In genomic region chr4:84218002-84218401, GRCh38 we compare ENCODE assay signal across 23 cellular contexts.
A peak's percentile ranks its signal among the peaks of the same experiment; 100 is the strongest.
DNase-seq lines count a peak whose midpoint lies in the region; ATAC-seq and TF ChIP-seq lines count a peak whose summit lies in the region.
"Had no signal": no experiment of that assay in that cellular context is flagged by ENCODE, and none has a peak within 500 bp of the region (broad histone marks: within the 10 kb centered on the region; RNA-seq: fewer than 3 reads in every experiment).

No MANE protein-coding gene starts in this region.

- H3K36me3 Mint-ChIP-seq in endodermal cell (ENCODE audit: low read depth) = no peaks in the 10 kb centered on the region
- H3K36me3 Mint-ChIP-seq: activated naive CD8-positive, alpha-beta T cell treated with anti-CD3 and anti-CD28 coated beads for 36 hours; IgD-negative memory B cell had no signal

- DNase-seq in NCI-H2107 treated with DMSO at 0.1 percent for 48 hours (lab: John Stamatoyannopoulos, UW; ENCODE audit: unreplicated experiment) = peak; percentile 11
- DNase-seq in NCI-H2107 (lab: John Stamatoyannopoulos, UW) = no peak
- DNase-seq in NCI-H446 (lab: John Stamatoyannopoulos, UW) = peak; percentile 46 to 74
- DNase-seq in endodermal cell = no peak
- peak; percentile 8 for DNase-seq in retina
- DNase-seq in left colon = no peak
- DNase-seq in stimulated activated CD4-positive, alpha-beta T cell treated with anti-CD3 and anti-CD28 coated beads, Interleukin-2, amount 100 ng/mL, for 24 hours = no peak
- DNase-seq: 8988T; activated CD4-positive, alpha-beta T cell treated with anti-CD3 and anti-CD28 coated beads, Interleukin-2, amount 50 U/mL, for 48 hours; activated naive CD8-positive, alpha-beta T cell treated with anti-CD3 and anti-CD28 coated beads for 36 hours; CD4-positive, alpha-beta T cell; H7; mammary epithelial cell; NCI-H1092 treated with DMSO at 0.1 percent for 48 hours; OCI-M1; SW 1271; T1000 had no signal

- no peak overlapping the region for H3K4me3 Mint-ChIP-seq in endodermal cell
- H3K4me3 Mint-ChIP-seq: activated naive CD8-positive, alpha-beta T cell treated with anti-CD3 and anti-CD28 coated beads for 36 hours; CD4-positive, alpha-beta T cell; central memory CD8-positive, alpha-beta T cell; IgD-negative memory B cell had no signal

- no peak overlapping the region for H3K9ac ChIP-seq in endodermal cell (ENCODE audit: extremely low read depth, low read length, poor library complexity, severe bottlenecking)

- intact Hi-C loops in left colon (cut with DNase I, micrococcal nuclease) = no loop called here

- H3K4me1 Mint-ChIP-seq in endodermal cell = peaks cover 21% of the 10 kb centered on the region
- H3K4me1 Mint-ChIP-seq: activated naive CD8-positive, alpha-beta T cell treated with anti-CD3 and anti-CD28 coated beads for 36 hours; central memory CD8-positive, alpha-beta T cell had no signal

- H3K36me3 ChIP-seq in endodermal cell (ENCODE audit: control insufficient read depth, insufficient read depth, low read length) = no peaks in the 10 kb centered on the region
- H3K36me3 ChIP-seq: ascending aorta, tibial nerve had no signal

- peak; percentile 9 for TF ChIP-seq CTCF in endodermal cell (conservative IDR thresholded peaks at IDR 0.05)

- ATAC-seq in left colon (no peak), HG03378 (IDR thresholded peaks at IDR 0.05; ENCODE audit: unreplicated experiment) (no peak)
- ATAC-seq: Right ventricle myocardium inferior had no signal

- H3K27ac ChIP-seq in endodermal cell (ENCODE audit: low read depth, low read length) = no peak overlapping the region
- H3K27ac ChIP-seq: ascending aorta had no signal

- no peaks in the 10 kb centered on the region for H3K9me3 Mint-ChIP-seq in endodermal cell
- H3K9me3 Mint-ChIP-seq: activated naive CD8-positive, alpha-beta T cell treated with anti-CD3 and anti-CD28 coated beads for 36 hours; central memory CD8-positive, alpha-beta T cell had no signal

- no peak overlapping the region for H3K27ac Mint-ChIP-seq in endodermal cell
- H3K27ac Mint-ChIP-seq: activated naive CD8-positive, alpha-beta T cell treated with anti-CD3 and anti-CD28 coated beads for 36 hours; CD4-positive, alpha-beta T cell; IgD-negative memory B cell had no signal

- WGBS in endodermal cell (ENCODE audit: insufficient coverage in 1 of 2, insufficient read length in 1 of 2), 2 experiments = 60 to 79% methylated on average over 8 of the region's 8 CpGs

- H3K4me3 ChIP-seq in endodermal cell (ENCODE audit: low read length) = no peak overlapping the region
- H3K4me3 ChIP-seq: ascending aorta, tibial nerve had no signal

- H3K27me3 ChIP-seq in endodermal cell (ENCODE audit: control insufficient read depth, insufficient read depth, low read length, poor library complexity, severe bottlenecking) = peaks cover 8% of the 10 kb centered on the region
- H3K27me3 ChIP-seq: ascending aorta, tibial nerve had no signal

- H3K27me3 Mint-ChIP-seq in endodermal cell (ENCODE audit: insufficient read depth) = peaks cover 30% of the 10 kb centered on the region
- H3K27me3 Mint-ChIP-seq: activated naive CD8-positive, alpha-beta T cell treated with anti-CD3 and anti-CD28 coated beads for 36 hours; CD4-positive, alpha-beta T cell; central memory CD8-positive, alpha-beta T cell; IgD-negative memory B cell had no signal

- peaks cover 4% of the 10 kb centered on the region for H3K4me1 ChIP-seq in endodermal cell (ENCODE audit: control insufficient read depth, insufficient read depth, low read length)
- H3K4me1 ChIP-seq: ascending aorta had no signal

- no peaks in the 10 kb centered on the region for H3K9me3 ChIP-seq in endodermal cell (ENCODE audit: control insufficient read depth, low read length)
- H3K9me3 ChIP-seq: ascending aorta, tibial nerve had no signal

Comparison
In these comparisons a context has a peak if more than half of its experiments do, and no peak if none do; other contexts are left out.
1. DNase-seq: peak in NCI-H2107 treated with DMSO at 0.1 percent for 48 hours (single experiment), NCI-H446 (2 of 2) and retina (single experiment); none in NCI-H2107 (single experiment), endodermal cell (single experiment), left colon (0 of 2) and stimulated activated CD4-positive, alpha-beta T cell treated with anti-CD3 and anti-CD28 coated beads, Interleukin-2, amount 100 ng/mL, for 24 hours (0 of 2).